In the genomic region with DNA sequence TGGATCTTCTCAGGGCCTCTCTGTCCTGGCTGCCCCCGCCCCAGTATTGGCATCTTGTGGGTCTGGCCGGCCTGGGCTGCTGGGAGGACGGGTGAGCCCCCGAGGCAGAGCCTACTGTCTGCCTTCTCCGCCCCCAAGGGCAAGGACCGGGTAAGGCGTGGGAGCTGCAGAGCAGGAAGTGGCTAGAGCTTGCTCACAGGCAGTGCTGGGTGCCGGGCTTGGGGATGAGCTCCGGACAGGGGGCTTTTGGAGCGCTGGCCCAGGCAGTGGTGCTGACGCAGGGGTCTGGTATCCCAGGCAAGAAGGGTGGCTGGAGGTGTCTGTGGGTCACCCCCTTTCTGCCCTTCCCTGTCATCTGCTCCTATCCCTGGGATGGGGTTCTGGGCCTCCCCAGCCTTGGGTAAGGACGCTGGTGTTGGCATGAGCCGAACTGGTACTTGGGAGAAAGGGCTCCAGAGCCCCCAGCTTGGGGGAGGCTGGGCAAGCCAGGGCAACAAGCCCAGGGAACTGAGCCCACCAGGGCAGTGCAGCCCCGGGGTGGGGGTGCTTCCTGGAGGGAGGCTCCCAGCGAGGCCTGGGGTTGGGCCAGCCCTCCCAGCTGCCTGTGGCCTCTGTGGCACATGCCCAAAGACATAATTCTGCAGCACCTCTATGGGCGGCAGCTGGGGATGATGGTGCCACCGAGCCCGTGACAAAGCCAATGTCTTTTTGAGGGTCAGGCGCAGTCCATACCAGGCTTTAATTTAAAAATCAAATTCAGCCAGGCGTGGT, we compare ENCODE assay signal across 29 cellular contexts.
A peak's percentile ranks its signal among the peaks of the same experiment; 100 is the strongest.
DNase-seq lines count a peak whose midpoint lies in the region; ATAC-seq, FAIRE-seq and TF ChIP-seq lines count a peak whose summit lies in the region.
"Had no signal": no experiment of that assay in that cellular context is flagged by ENCODE, and none has a peak within 500 bp of the region (broad histone marks: within the 10 kb centered on the region; RNA-seq: fewer than 3 reads in every experiment).

No MANE protein-coding gene starts in this region.

- no peak overlapping the region for H3K9ac ChIP-seq in H9 (ENCODE audit: extremely low read depth, insufficient read length, low read length)

- no peak overlapping the region for H3K14ac ChIP-seq in H9 (ENCODE audit: insufficient read depth, low read length)

- TF ChIP-seq CTCF in H9 (conservative IDR thresholded peaks at IDR 0.05): no peak
- no peak for TF ChIP-seq CTCF in pancreas (IDR thresholded peaks at IDR 0.05)
- no peak for TF ChIP-seq CTCF in A673 (conservative IDR thresholded peaks at IDR 0.05; ENCODE audit: low read depth, low read length)

- POLR2A ChIA-PET in A673 (lab: Charles Lee; ENCODE audit: low non-redundant PET): no interaction called here

- H3K4ac ChIP-seq in H9 (ENCODE audit: low read depth, low read length): no peak overlapping the region

- H3K23me2 ChIP-seq in H9 (ENCODE audit: insufficient read length, low read depth, low read length, poor library complexity, severe bottlenecking): no peaks in the 10 kb centered on the region

- no peak overlapping the region for H2BK5ac ChIP-seq in H9 (ENCODE audit: insufficient read length, low read length)

- peaks cover 11 to 16% of the 10 kb centered on the region in 2 experiments; a peak in 4 of 5 replicates for H3K9me3 Mint-ChIP-seq in H9
- H3K9me3 Mint-ChIP-seq: natural killer cell; stimulated activated naive CD8-positive, alpha-beta T cell treated with anti-CD3 and anti-CD28 coated beads, Interleukin-15, amount 100 ng/mL, for 72 hours had no signal

- no peaks in the 10 kb centered on the region for H3K79me1 ChIP-seq in H9 (ENCODE audit: insufficient read depth, low read depth, low read length, poor library complexity, severe bottlenecking)

- no peak overlapping the region for H2AK5ac ChIP-seq in H9 (ENCODE audit: insufficient read length, low read length)

- no peak overlapping the region for H2AFZ ChIP-seq in H9 (ENCODE audit: low read length)

- H3K79me2 ChIP-seq in H9 (ENCODE audit: insufficient read depth, low read length): no peaks in the 10 kb centered on the region

- no peak overlapping the region for H2BK15ac ChIP-seq in H9 (ENCODE audit: low read depth, low read length)

- H3K27ac Mint-ChIP-seq in H9: peak overlapping the region in 1 of 3 experiments; percentile 40; a peak in 1 of 7 replicates
- H3K27ac Mint-ChIP-seq: activated CD8-positive, alpha-beta T cell treated with anti-CD3 and anti-CD28 coated beads for 36 hours; natural killer cell; progenitor cell of endocrine pancreas; stimulated activated naive CD8-positive, alpha-beta T cell treated with anti-CD3 and anti-CD28 coated beads, Interleukin-15, amount 100 ng/mL, for 72 hours had no signal

- no peak overlapping the region for H2BK120ac ChIP-seq in H9 (ENCODE audit: low read depth, low read length, poor library complexity, severe bottlenecking)

- no peaks in the 10 kb centered on the region for H3K4me1 ChIP-seq in H9 (ENCODE audit: insufficient read depth, low read length)
- H3K4me1 ChIP-seq in pancreas: no peaks in the 10 kb centered on the region
- no peaks in the 10 kb centered on the region for H3K4me1 ChIP-seq in A673 (ENCODE audit: insufficient read depth, low read length, poor library complexity, severe bottlenecking)
- H3K4me1 ChIP-seq: gastrocnemius medialis had no signal

- H3K56ac ChIP-seq in H9 (ENCODE audit: insufficient read length, low read depth, low read length): no peak overlapping the region

- H3K23ac ChIP-seq in H9 (ENCODE audit: insufficient read length, low read depth, low read length): no peak overlapping the region

- FAIRE-seq in pancreas (lab: Jason Lieb, UNC): no peak
- FAIRE-seq: bronchial epithelial cell, RCC 7860, urothelium cell line had no signal

- no peak overlapping the region for H4K8ac ChIP-seq in H9 (replicated peaks; ENCODE audit: insufficient read length, low read depth, low read length)

- H3K9me3 ChIP-seq in H9 (ENCODE audit: control insufficient read depth, low read depth, low read length): no peaks in the 10 kb centered on the region
- no peaks in the 10 kb centered on the region for H3K9me3 ChIP-seq in pancreas
- H3K9me3 ChIP-seq in A673 (ENCODE audit: low read depth, low read length, poor library complexity, severe bottlenecking): no peaks in the 10 kb centered on the region
- H3K9me3 ChIP-seq: gastrocnemius medialis had no signal

- CTCF ChIA-PET in A673 (lab: Charles Lee): no interaction called here

- no peak overlapping the region for H3K4me3 ChIP-seq in pancreas
- no peak overlapping the region for H3K4me3 ChIP-seq in A673 (ENCODE audit: low read depth, low read length, poor library complexity, severe bottlenecking)
- H3K4me3 ChIP-seq: gastrocnemius medialis, SK-N-MC, smooth muscle cell had no signal

- H4K91ac ChIP-seq in H9 (ENCODE audit: insufficient read length, low read depth, low read length): no peak overlapping the region

- no peaks in the 10 kb centered on the region for H4K20me1 ChIP-seq in H9 (ENCODE audit: control insufficient read depth, insufficient read depth, insufficient read length)

- WGBS in H9 (ENCODE audit: extremely low coverage, insufficient read length, low lambda C conversion rate): no CpG with 5 or more reads among the region's 20 CpGs
- WGBS in pancreas, 2 donors: 77 to 83% methylated on average over 20 of the region's 20 CpGs

- BruUV-seq in A673 (replicated peaks; lab: Mats Ljungman, UMichigan): no TSS peak

- no peak for ATAC-seq in pancreas
- ATAC-seq in GM19463 (IDR thresholded peaks at IDR 0.05; ENCODE audit: unreplicated experiment): no peak
- ATAC-seq: activated CD8-positive, alpha-beta T cell treated with anti-CD3 and anti-CD28 coated beads for 36 hours; esophagus mucosa; gastrocnemius medialis; HCT116; natural killer cell; stimulated activated naive CD8-positive, alpha-beta T cell treated with anti-CD3 and anti-CD28 coated beads, Interleukin-15, amount 100 ng/mL, for 72 hours had no signal

- no peaks in the 10 kb centered on the region for H3K27me3 ChIP-seq in H9 (ENCODE audit: insufficient read depth, low read length)
- H3K27me3 ChIP-seq in pancreas: no peaks in the 10 kb centered on the region
- no peaks in the 10 kb centered on the region for H3K27me3 ChIP-seq in A673 (replicated peaks; ENCODE audit: insufficient read depth, low read depth, low read length, poor library complexity)
- H3K27me3 ChIP-seq: gastrocnemius medialis had no signal

- H4K5ac ChIP-seq in H9 (ENCODE audit: insufficient read length, low read depth, low read length): no peak overlapping the region

- no peaks in the 10 kb centered on the region; the same call in 1 of the 2 replicates for H3K27me3 Mint-ChIP-seq in H9 (ENCODE audit: low read depth)
- H3K27me3 Mint-ChIP-seq: activated CD8-positive, alpha-beta T cell treated with anti-CD3 and anti-CD28 coated beads for 36 hours had no signal

- DNase-seq in D341Med (ENCODE audit: low spot score) (peak; percentile 29), H9 (peak; percentile 26), ecto neural progenitor cell (ENCODE audit: low spot score) (peak; percentile 37), pancreas (peak in 4 of 6 donors; percentile 7 to 62 (median 28)), A673 (ENCODE audit: low spot score) (no peak), cortex of kidney (lab: John Stamatoyannopoulos, UW) (no peak), NCI-H1436 treated with DMSO at 0.1 percent for 48 hours (lab: John Stamatoyannopoulos, UW) (no peak)
- DNase-seq: activated CD8-positive, alpha-beta T cell treated with anti-CD3 and anti-CD28 coated beads for 36 hours; AML-193; DND-41; effector CD8-positive, alpha-beta T cell; gastrocnemius medialis; Kasumi-1; natural killer cell; NCI-H1092; NCI-H2081; NK-92 treated with Interleukin-12 subunit alpha and Interleukin-12 subunit beta, amount 100 ng/mL, for 24 hours; stimulated activated CD4-positive, alpha-beta T cell treated with anti-CD3 and anti-CD28 coated beads, Interleukin-4, amount 100 ng/mL, for 4 hours had no signal

- H3K4me2 ChIP-seq in H9 (ENCODE audit: insufficient read depth, insufficient read length, low read length): no peak overlapping the region
- H3K4me2 ChIP-seq: smooth muscle cell had no signal

- peaks cover 8 to 19% of the 10 kb centered on the region in 2 experiments for H3K4me1 Mint-ChIP-seq in H9
- H3K4me1 Mint-ChIP-seq: natural killer cell had no signal

- no peak overlapping the region for H2BK12ac ChIP-seq in H9 (ENCODE audit: insufficient read length, low read depth, low read length)

- peaks cover 0 to 1% (median 0%) of the 10 kb centered on the region in 3 experiments; a peak in 1 of 7 replicates for H3K36me3 Mint-ChIP-seq in H9 (ENCODE audit: insufficient read depth in 1 of 3, low read depth in 3 of 3)
- H3K36me3 Mint-ChIP-seq: natural killer cell had no signal

- H3K36me3 ChIP-seq in pancreas (no peaks in the 10 kb centered on the region), A673 (ENCODE audit: insufficient read depth, low read length, poor library complexity, severe bottlenecking) (no peaks in the 10 kb centered on the region)
- H3K36me3 ChIP-seq: gastrocnemius medialis, WERI-Rb-1 had no signal

- no peak overlapping the region for H2BK20ac ChIP-seq in H9 (ENCODE audit: low read depth, low read length, poor library complexity, severe bottlenecking)

- H3K27ac ChIP-seq in H9 (ENCODE audit: insufficient read length, low read depth, low read length) (no peak overlapping the region), pancreas (no peak overlapping the region), A673 (ENCODE audit: low read depth, low read length, poor library complexity, severe bottlenecking) (no peak overlapping the region)
- H3K27ac ChIP-seq: gastrocnemius medialis, SK-N-MC, WERI-Rb-1 had no signal

- intact Hi-C loops in pancreas (cut with DNase I) (no loop called here), A673 (cut with micrococcal nuclease; ENCODE audit: unreplicated experiment) (no loop called here)

- peak overlapping the region; percentile 30 for H3K18ac ChIP-seq in H9 (ENCODE audit: insufficient read length, low read depth, low read length)

- no peak overlapping the region for H3T11ph ChIP-seq in H9 (ENCODE audit: low read length)

- no peak overlapping the region for H3K4me3 Mint-ChIP-seq in H9
- H3K4me3 Mint-ChIP-seq: activated CD8-positive, alpha-beta T cell treated with anti-CD3 and anti-CD28 coated beads for 36 hours; natural killer cell; stimulated activated naive CD8-positive, alpha-beta T cell treated with anti-CD3 and anti-CD28 coated beads, Interleukin-15, amount 100 ng/mL, for 72 hours had no signal

Comparison
In these comparisons a context has a peak if more than half of its experiments do, and no peak if none do; other contexts are left out.
1. DNase-seq: peak in D341Med (single experiment), H9 (single experiment), ecto neural progenitor cell (single experiment) and pancreas (4 of 6); none in A673 (single experiment), cortex of kidney (single experiment) and NCI-H1436 treated with DMSO at 0.1 percent for 48 hours (single experiment).